In genomic region chr4:81164623-81165416, GRCh38 we compare ENCODE assay signal across 12 cellular contexts. TPM values are rescaled to one million over a fixed set of nuclear protein-coding genes. Genes with fewer than 3 reads are reported as not detected.
A peak's percentile ranks its signal among the peaks of the same experiment; 100 is the strongest.
DNase-seq lines count a peak whose midpoint lies in the region; ATAC-seq and TF ChIP-seq lines count a peak whose summit lies in the region.
"Had no signal": no experiment of that assay in that cellular context is flagged by ENCODE, and none has a peak within 500 bp of the region (broad histone marks: within the 10 kb centered on the region; RNA-seq: fewer than 3 reads in every experiment).

No MANE protein-coding gene starts in this region.

- no peak for TF ChIP-seq EP300 in neural cell (conservative IDR thresholded peaks at IDR 0.05; ENCODE audit: poor library complexity, severe bottlenecking)

- DNase-seq in activated CD4-positive, alpha-beta T cell treated with anti-CD3 and anti-CD28 coated beads for 36 hours = peak; percentile 48
- DNase-seq in activated CD4-positive, alpha-beta T cell treated with anti-CD3 and anti-CD28 coated beads, Interleukin-2, amount 50 U/mL, for 48 hours = no peak
- DNase-seq in HS-5 (ENCODE audit: low read depth) (peak; percentile 73), brain microvascular endothelial cell (peak; percentile 51), Kasumi-1 (lab: John Stamatoyannopoulos, UW) (no peak), GOT3 (lab: John Stamatoyannopoulos, UW) (no peak)
- DNase-seq: amniotic stem cell, NCI-H187 treated with DMSO at 0.1 percent for 48 hours had no signal

- H3K4me2 ChIP-seq in neural cell (ENCODE audit: low read length) = peak overlapping the region; percentile 9

- H4K20me1 ChIP-seq in neural cell (ENCODE audit: insufficient read depth) = no peaks in the 10 kb centered on the region

- H3K36me3 ChIP-seq in brain microvascular endothelial cell (replicated peaks) = no peaks in the 10 kb centered on the region
- H3K36me3 ChIP-seq in neural cell (ENCODE audit: insufficient read depth, low read length) = no peaks in the 10 kb centered on the region
- H3K36me3 ChIP-seq: thoracic aorta had no signal

- POLR2A ChIA-PET in activated CD4-positive, alpha-beta T cell treated with anti-CD3 and anti-CD28 coated beads for 36 hours (lab: Charles Lee) = no interaction called here

- no peak overlapping the region for H3K4me3 ChIP-seq in brain microvascular endothelial cell (ENCODE audit: low read depth, low read length)
- peak overlapping the region; percentile 14 for H3K4me3 ChIP-seq in neural cell (ENCODE audit: low read length)
- H3K4me3 ChIP-seq: thoracic aorta had no signal

- no peaks in the 10 kb centered on the region for H3K27me3 ChIP-seq in brain microvascular endothelial cell (replicated peaks)
- no peaks in the 10 kb centered on the region for H3K27me3 ChIP-seq in neural cell (ENCODE audit: insufficient read depth, low read depth, low read length)

- H3K79me2 ChIP-seq in neural cell (replicated peaks; ENCODE audit: insufficient read depth, low read length) = no peaks in the 10 kb centered on the region

- no peaks in the 10 kb centered on the region for H3K9me2 ChIP-seq in neural cell (ENCODE audit: insufficient read depth, low read length)

- peaks cover 8% of the 10 kb centered on the region for H3K4me1 Mint-ChIP-seq in activated CD4-positive, alpha-beta T cell treated with anti-CD3 and anti-CD28 coated beads for 36 hours

- no peak for TF ChIP-seq RAD21 in neural cell (conservative IDR thresholded peaks at IDR 0.05)

- H3K4me3 Mint-ChIP-seq in activated CD4-positive, alpha-beta T cell treated with anti-CD3 and anti-CD28 coated beads for 36 hours = no peak overlapping the region

- no peak overlapping the region for H2AFZ ChIP-seq in neural cell (ENCODE audit: low read depth, low read length)

- H3K27ac ChIP-seq in brain microvascular endothelial cell (no peak overlapping the region), neural cell (ENCODE audit: low read length) (no peak overlapping the region)
- H3K27ac ChIP-seq: HL-60, thoracic aorta had no signal

- H3K27ac Mint-ChIP-seq in activated CD4-positive, alpha-beta T cell treated with anti-CD3 and anti-CD28 coated beads for 36 hours = no peak overlapping the region

- H3K9me3 ChIP-seq in neural cell (ENCODE audit: low read length) = no peaks in the 10 kb centered on the region
- H3K9me3 ChIP-seq: thoracic aorta had no signal

- peaks cover 2% of the 10 kb centered on the region for H3K27me3 Mint-ChIP-seq in activated CD4-positive, alpha-beta T cell treated with anti-CD3 and anti-CD28 coated beads for 36 hours

- H3F3A ChIP-seq in neural cell (ENCODE audit: insufficient read depth, low read length, poor library complexity, severe bottlenecking) = no peaks in the 10 kb centered on the region

- H3K9ac ChIP-seq in neural cell (ENCODE audit: low read length) = no peak overlapping the region

- ATAC-seq in activated CD4-positive, alpha-beta T cell treated with anti-CD3 and anti-CD28 coated beads for 36 hours = peak; percentile 98
- no peak for ATAC-seq in GM21528 (IDR thresholded peaks at IDR 0.05; ENCODE audit: low FRiP score, unreplicated experiment)

- no peaks in the 10 kb centered on the region for H3K9me3 Mint-ChIP-seq in activated CD4-positive, alpha-beta T cell treated with anti-CD3 and anti-CD28 coated beads for 36 hours (ENCODE audit: low read depth)

- CTCF ChIA-PET in activated CD4-positive, alpha-beta T cell treated with anti-CD3 and anti-CD28 coated beads for 36 hours (lab: Charles Lee) = interaction anchor here (1.0 kb wide), 1 partner anchor 187 kb away, joined by 3 read pairs; no protein-coding TSS in a partner anchor

- in situ Hi-C loops in brain microvascular endothelial cell (cut with HindIII; ENCODE audit: low pct_ligation_motif_present, low sequenced_read_pairs) = no loop called here

- TF ChIP-seq CTCF in brain microvascular endothelial cell (IDR thresholded peaks at IDR 0.05; ENCODE audit: low read depth, low read length, missing control alignments) (no peak), neural cell (IDR thresholded peaks at IDR 0.05; ENCODE audit: poor library complexity, severe bottlenecking) (no peak)

- H3K36me3 Mint-ChIP-seq in activated CD4-positive, alpha-beta T cell treated with anti-CD3 and anti-CD28 coated beads for 36 hours (ENCODE audit: low read depth) = no peaks in the 10 kb centered on the region

- intact Hi-C loops in activated CD4-positive, alpha-beta T cell treated with anti-CD3 and anti-CD28 coated beads for 36 hours (cut with DNase I, micrococcal nuclease) = no loop called here

TF ChIP-seq in neural cell, 6 proteins besides CTCF, POLR2A, EP300 and RAD21:
- TF ChIP-seq EZH2 (IDR thresholded peaks at IDR 0.05; ENCODE audit: borderline replicate concordance, insufficient read depth, low read length, poor library complexity, severe bottlenecking) (no peak), SMC3 (conservative IDR thresholded peaks at IDR 0.05; ENCODE audit: poor library complexity) (no peak), POLR2AphosphoS5 (IDR thresholded peaks at IDR 0.05) (no peak), REST (IDR thresholded peaks at IDR 0.05; ENCODE audit: borderline replicate concordance) (no peak), TAF1 (IDR thresholded peaks at IDR 0.05; ENCODE audit: low read depth) (no peak), MXI1 (conservative IDR thresholded peaks at IDR 0.05; ENCODE audit: poor library complexity, severe bottlenecking) (no peak)

RNA-seq across cellular contexts. Expression of gene PRKG2, which starts 50.2 kb away (rescaled TPM):
- under 1 TPM; 0.05 to 0.14 TPM for total RNA-seq in activated CD4-positive, alpha-beta T cell treated with anti-CD3 and anti-CD28 coated beads for 36 hours
- polyA plus RNA-seq in neural cell = 0.16 and 0.20 TPM in 2 replicates
- 0.73 and 1.2 TPM in 2 replicates for polyA minus RNA-seq in neural cell

Comparison
In these comparisons a context has a peak if more than half of its experiments do, and no peak if none do; other contexts are left out.
1. DNase-seq: peak in activated CD4-positive, alpha-beta T cell treated with anti-CD3 and anti-CD28 coated beads for 36 hours (single experiment), HS-5 (single experiment) and brain microvascular endothelial cell (single experiment); none in activated CD4-positive, alpha-beta T cell treated with anti-CD3 and anti-CD28 coated beads, Interleukin-2, amount 50 U/mL, for 48 hours (0 of 2), Kasumi-1 (0 of 2) and GOT3 (single experiment).